ENCODE assay signal across 25 cellular contexts in genomic region chr17:17897442-17897841, GRCh38.
DNase-seq lines count a peak whose midpoint lies in the region; ATAC-seq, FAIRE-seq and TF ChIP-seq lines count a peak whose summit lies in the region.
"Had no signal": no experiment of that assay in that cellular context is flagged by ENCODE, and none has a peak within 500 bp of the region (broad histone marks: within the 10 kb centered on the region; RNA-seq: fewer than 3 reads in every experiment).

No MANE protein-coding gene starts in this region.

- peaks cover 32% of the 10 kb centered on the region for H3K4me1 Mint-ChIP-seq in mesothelial cell of epicardium
- H3K4me1 Mint-ChIP-seq: activated T-helper 17 cell treated with anti-CD3 and anti-CD28 coated beads, Interleukin-2, amount 50 U/mL, for 72 hours had no signal

- no peak for TF ChIP-seq POLR2A in H54 (IDR thresholded peaks at IDR 0.05; ENCODE audit: low read depth, low read length)

- in situ Hi-C loops in ACHN (cut with HindIII; ENCODE audit: low pct_ligation_motif_present, low pct_unique_long_range_greater_than_20kb, low sequenced_read_pairs) = loop anchor here (10.0 kb wide), 1 partner anchor 137 kb away; the partner anchor contains the start of genes ATPAF2 and GID4

- no peaks in the 10 kb centered on the region for H3K27me3 Mint-ChIP-seq in mesothelial cell of epicardium (ENCODE audit: low read depth)
- H3K27me3 Mint-ChIP-seq: activated naive CD8-positive, alpha-beta T cell; activated T-helper 17 cell treated with anti-CD3 and anti-CD28 coated beads, Interleukin-2, amount 50 U/mL, for 72 hours; CD4-positive, CD25-positive, alpha-beta regulatory T cell; natural killer cell treated with Interleukin-12 subunit alpha and Interleukin-12 subunit beta and Interleukin-15 and Interleukin-18, amount 100 ng/mL, for 72 hours had no signal

- no peak for DNase-seq in mesothelial cell of epicardium (ENCODE audit: low spot score in 2 of 2, unreplicated experiment in 2 of 2)
- no peak for DNase-seq in ACHN
- no peak for DNase-seq in H54 (ENCODE audit: insufficient read length, low spot score)
- DNase-seq: activated CD4-positive, alpha-beta T cell treated with anti-CD3 and anti-CD28 coated beads, Interleukin-2, amount 50 U/mL, for 1 hour; activated CD8-positive, alpha-beta memory T cell treated with anti-CD3 and anti-CD28 coated beads, Interleukin-2, amount 50 U/mL, for 4 hours; CD4-positive, CD25-positive, alpha-beta regulatory T cell; central memory CD4-positive, alpha-beta T cell; dermis blood vessel endothelial cell; DMS 273 treated with DMSO at 0.1 percent for 48 hours; Kasumi-1; NCI-H1092; NCI-H2081; NCI-H345; NCI-H774; stimulated activated CD4-positive, alpha-beta T cell treated with anti-CD3 and anti-CD28 coated beads, Interleukin-2, amount 100 ng/mL, for 24 hours; trophoblast cell; WERI-Rb-1 had no signal

- no peak for FAIRE-seq in H54 (lab: Jason Lieb, UNC)
- FAIRE-seq: kidney had no signal

- H3K9me3 Mint-ChIP-seq in mesothelial cell of epicardium = no peaks in the 10 kb centered on the region
- H3K9me3 Mint-ChIP-seq: activated T-helper 17 cell treated with anti-CD3 and anti-CD28 coated beads, Interleukin-2, amount 50 U/mL, for 72 hours; CD4-positive, CD25-positive, alpha-beta regulatory T cell; natural killer cell treated with Interleukin-12 subunit alpha and Interleukin-12 subunit beta and Interleukin-15 and Interleukin-18, amount 100 ng/mL, for 72 hours had no signal

- TF ChIP-seq CTCF in mesothelial cell of epicardium (IDR thresholded peaks at IDR 0.05; ENCODE audit: unreplicated experiment) = no peak

- peaks cover 30% of the 10 kb centered on the region for H3K36me3 Mint-ChIP-seq in mesothelial cell of epicardium
- H3K36me3 Mint-ChIP-seq: natural killer cell treated with Interleukin-12 subunit alpha and Interleukin-12 subunit beta and Interleukin-15 and Interleukin-18, amount 100 ng/mL, for 72 hours had no signal

- ATAC-seq in GM18498 (IDR thresholded peaks at IDR 0.05; ENCODE audit: unreplicated experiment) = peak; percentile 45
- peak; percentile 62 for ATAC-seq in GM21447 (IDR thresholded peaks at IDR 0.05; ENCODE audit: unreplicated experiment)
- ATAC-seq in HG03280 (IDR thresholded peaks at IDR 0.05; ENCODE audit: unreplicated experiment) = peak; percentile 51
- no peak for ATAC-seq in GM19351 (IDR thresholded peaks at IDR 0.05; ENCODE audit: unreplicated experiment)
- ATAC-seq: activated T-helper 17 cell treated with anti-CD3 and anti-CD28 coated beads, Interleukin-2, amount 50 U/mL, for 72 hours; natural killer cell treated with Interleukin-12 subunit alpha and Interleukin-12 subunit beta and Interleukin-15 and Interleukin-18, amount 100 ng/mL, for 72 hours had no signal

- peak overlapping the region; percentile 33 for H3K27ac Mint-ChIP-seq in mesothelial cell of epicardium
- H3K27ac Mint-ChIP-seq: activated naive CD8-positive, alpha-beta T cell; activated T-helper 17 cell treated with anti-CD3 and anti-CD28 coated beads, Interleukin-2, amount 50 U/mL, for 72 hours; CD4-positive, CD25-positive, alpha-beta regulatory T cell; natural killer cell treated with Interleukin-12 subunit alpha and Interleukin-12 subunit beta and Interleukin-15 and Interleukin-18, amount 100 ng/mL, for 72 hours had no signal

- H3K4me3 Mint-ChIP-seq in mesothelial cell of epicardium = no peak overlapping the region
- H3K4me3 Mint-ChIP-seq: activated naive CD8-positive, alpha-beta T cell; activated T-helper 17 cell treated with anti-CD3 and anti-CD28 coated beads, Interleukin-2, amount 50 U/mL, for 72 hours; CD4-positive, CD25-positive, alpha-beta regulatory T cell; natural killer cell treated with Interleukin-12 subunit alpha and Interleukin-12 subunit beta and Interleukin-15 and Interleukin-18, amount 100 ng/mL, for 72 hours had no signal
